ENCODE assay signal across 24 cellular contexts in genomic region chr2:204343685-204344084, GRCh38.
"Had no signal": no experiment of that assay in that cellular context is flagged by ENCODE, and none has a peak within 500 bp of the region (broad histone marks: within the 10 kb centered on the region; RNA-seq: fewer than 3 reads in every experiment).

No MANE protein-coding gene starts in this region.

- ATAC-seq: activated CD4-positive, alpha-beta T cell treated with anti-CD3 and anti-CD28 coated beads for 36 hours; activated T-helper 17 cell treated with anti-CD3 and anti-CD28 coated beads, Interleukin-2, amount 50 U/mL, for 72 hours; foreskin keratinocyte; lower lobe of right lung; naive thymus-derived CD8-positive, alpha-beta T cell; sciatic nerve had no signal

- H3K4me1 ChIP-seq: adrenal gland, ascending aorta, foreskin keratinocyte, lower lobe of right lung, stomach, suprapubic skin, uterus had no signal

- H3K4me2 ChIP-seq: smooth muscle cell had no signal

- H3K27ac ChIP-seq: adrenal gland, ascending aorta, brain microvascular endothelial cell, foreskin keratinocyte, lower lobe of right lung, stomach, suprapubic skin, uterus had no signal

- H3K9me3 ChIP-seq: adrenal gland, ascending aorta, lower lobe of right lung, stomach, suprapubic skin, uterus had no signal

- H3K4me3 ChIP-seq: adrenal gland, ascending aorta, lower lobe of right lung, smooth muscle cell, stomach, suprapubic skin, uterus had no signal

- H3K36me3 ChIP-seq: adrenal gland, ascending aorta, brain microvascular endothelial cell, lower lobe of right lung, stomach, suprapubic skin, uterus had no signal

- H3K27me3 ChIP-seq: adrenal gland, ascending aorta, brain microvascular endothelial cell, foreskin keratinocyte, stomach, suprapubic skin, uterus had no signal

- DNase-seq: activated B cell treated with CpG ODN at 0.5 μM for 24 hours; activated CD4-positive, alpha-beta T cell treated with anti-CD3 and anti-CD28 coated beads for 36 hours; activated CD4-positive, alpha-beta T cell treated with anti-CD3 and anti-CD28 coated beads, Interleukin-2, amount 50 U/mL, for 4 hours; activated CD8-positive, alpha-beta memory T cell treated with anti-CD3 and anti-CD28 coated beads for 24 hours; activated CD8-positive, alpha-beta memory T cell treated with anti-CD3 and anti-CD28 coated beads, Interleukin-2, amount 50 U/mL, for 4 hours; activated T-cell treated with anti-CD3 and anti-CD28 coated beads, Interleukin-2, amount 50 U/mL, for 24 hours; adrenal gland; brain microvascular endothelial cell; caudate nucleus; effector CD4-positive, alpha-beta T cell; erythroblast; foreskin keratinocyte; lower lobe of right lung; naive thymus-derived CD8-positive, alpha-beta T cell; stimulated activated CD4-positive, alpha-beta T cell treated with anti-CD3 and anti-CD28 coated beads, Interleukin-15, amount 100 ng/mL, for 24 hours; stomach; trophoblast cell; uterus had no signal

- FAIRE-seq: keratinocyte had no signal
